In the genomic region with DNA sequence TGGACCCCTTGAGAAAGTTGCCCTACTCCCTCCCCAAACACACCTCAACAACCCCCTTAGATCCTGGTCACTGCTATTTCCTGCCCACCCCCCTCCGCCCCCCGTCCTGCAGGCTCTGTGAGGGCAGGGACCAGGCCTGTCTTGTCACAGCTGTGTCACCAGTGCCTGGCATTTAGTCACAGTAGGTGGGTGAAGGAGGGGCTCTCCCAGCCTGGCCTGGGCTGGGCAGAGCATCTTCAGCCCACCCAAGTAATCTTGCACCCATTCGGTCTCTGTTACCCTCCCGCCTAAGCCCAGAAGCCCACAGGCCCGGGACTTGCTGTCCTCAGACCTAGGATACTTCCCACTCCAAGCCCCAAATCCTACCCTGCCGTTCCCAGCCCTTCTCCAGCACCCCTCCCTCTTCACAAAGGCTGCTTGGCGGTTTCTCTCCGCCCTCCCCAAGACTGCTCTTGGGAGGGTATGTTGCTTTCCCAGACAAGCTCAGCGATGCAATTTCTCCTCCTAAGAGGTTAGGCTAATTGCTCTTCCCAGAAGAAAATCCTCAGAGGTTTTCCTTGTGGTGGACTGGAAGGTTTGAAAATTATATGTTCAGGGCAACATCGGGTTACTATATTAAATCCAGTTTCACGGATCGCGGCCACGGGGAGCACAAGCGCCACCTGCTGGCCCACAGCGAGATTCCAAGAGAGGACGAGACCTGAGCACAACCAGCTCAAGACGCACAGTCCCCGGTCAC, we compare ENCODE assay signal across 1 cellular context.
A peak's percentile ranks its signal among the peaks of the same experiment; 100 is the strongest.
TF ChIP-seq lines count a peak whose summit lies in the region.

No MANE protein-coding gene starts in this region.

TF ChIP-seq in K562, 482 proteins besides CTCF, POLR2A, EP300 and RAD21 (continued from another document and continues in another):
- TF ChIP-seq, protein P1, sequence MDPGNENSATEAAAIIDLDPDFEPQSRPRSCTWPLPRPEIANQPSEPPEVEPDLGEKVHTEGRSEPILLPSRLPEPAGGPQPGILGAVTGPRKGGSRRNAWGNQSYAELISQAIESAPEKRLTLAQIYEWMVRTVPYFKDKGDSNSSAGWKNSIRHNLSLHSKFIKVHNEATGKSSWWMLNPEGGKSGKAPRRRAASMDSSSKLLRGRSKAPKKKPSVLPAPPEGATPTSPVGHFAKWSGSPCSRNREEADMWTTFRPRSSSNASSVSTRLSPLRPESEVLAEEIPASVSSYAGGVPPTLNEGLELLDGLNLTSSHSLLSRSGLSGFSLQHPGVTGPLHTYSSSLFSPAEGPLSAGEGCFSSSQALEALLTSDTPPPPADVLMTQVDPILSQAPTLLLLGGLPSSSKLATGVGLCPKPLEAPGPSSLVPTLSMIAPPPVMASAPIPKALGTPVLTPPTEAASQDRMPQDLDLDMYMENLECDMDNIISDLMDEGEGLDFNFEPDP (CRISPR knock-in tag; IDR thresholded peaks at IDR 0.05), result no peak
- no peak for TF ChIP-seq ZNF232 (CRISPR knock-in tag; IDR thresholded peaks at IDR 0.05)
- TF ChIP-seq ZNF766 (CRISPR knock-in tag; conservative IDR thresholded peaks at IDR 0.05), result no peak
- no peak for TF ChIP-seq ZNF197 (CRISPR knock-in tag; IDR thresholded peaks at IDR 0.05; ENCODE audit: low read depth)
- TF ChIP-seq HNRNPK (IDR thresholded peaks at IDR 0.05; ENCODE audit: low read depth, low read length, poor library complexity, severe bottlenecking), result no peak
- no peak for TF ChIP-seq TSC22D4 (tag; IDR thresholded peaks at IDR 0.05)
- TF ChIP-seq ZKSCAN1 (IDR thresholded peaks at IDR 0.05; ENCODE audit: low read depth, low read length), result no peak
- TF ChIP-seq, protein P2, sequence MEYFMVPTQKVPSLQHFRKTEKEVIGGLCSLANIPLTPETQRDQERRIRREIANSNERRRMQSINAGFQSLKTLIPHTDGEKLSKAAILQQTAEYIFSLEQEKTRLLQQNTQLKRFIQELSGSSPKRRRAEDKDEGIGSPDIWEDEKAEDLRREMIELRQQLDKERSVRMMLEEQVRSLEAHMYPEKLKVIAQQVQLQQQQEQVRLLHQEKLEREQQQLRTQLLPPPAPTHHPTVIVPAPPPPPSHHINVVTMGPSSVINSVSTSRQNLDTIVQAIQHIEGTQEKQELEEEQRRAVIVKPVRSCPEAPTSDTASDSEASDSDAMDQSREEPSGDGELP (CRISPR knock-in tag; IDR thresholded peaks at IDR 0.05; ENCODE audit: borderline replicate concordance), result no peak
- TF ChIP-seq, protein P3, sequence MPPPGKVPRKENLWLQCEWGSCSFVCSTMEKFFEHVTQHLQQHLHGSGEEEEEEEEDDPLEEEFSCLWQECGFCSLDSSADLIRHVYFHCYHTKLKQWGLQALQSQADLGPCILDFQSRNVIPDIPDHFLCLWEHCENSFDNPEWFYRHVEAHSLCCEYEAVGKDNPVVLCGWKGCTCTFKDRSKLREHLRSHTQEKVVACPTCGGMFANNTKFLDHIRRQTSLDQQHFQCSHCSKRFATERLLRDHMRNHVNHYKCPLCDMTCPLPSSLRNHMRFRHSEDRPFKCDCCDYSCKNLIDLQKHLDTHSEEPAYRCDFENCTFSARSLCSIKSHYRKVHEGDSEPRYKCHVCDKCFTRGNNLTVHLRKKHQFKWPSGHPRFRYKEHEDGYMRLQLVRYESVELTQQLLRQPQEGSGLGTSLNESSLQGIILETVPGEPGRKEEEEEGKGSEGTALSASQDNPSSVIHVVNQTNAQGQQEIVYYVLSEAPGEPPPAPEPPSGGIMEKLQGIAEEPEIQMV (tag; conservative IDR thresholded peaks at IDR 0.05; ENCODE audit: low read depth), result no peak
- TF ChIP-seq GATA2 (CRISPR knock-in tag; IDR thresholded peaks at IDR 0.05), result no peak
- no peak for TF ChIP-seq JUNB (CRISPR knock-in tag; conservative IDR thresholded peaks at IDR 0.05)
- TF ChIP-seq U2AF1 (optimal IDR thresholded peaks at IDR 0.05; ENCODE audit: low read depth, low read length), result no peak
- TF ChIP-seq, protein P4, sequence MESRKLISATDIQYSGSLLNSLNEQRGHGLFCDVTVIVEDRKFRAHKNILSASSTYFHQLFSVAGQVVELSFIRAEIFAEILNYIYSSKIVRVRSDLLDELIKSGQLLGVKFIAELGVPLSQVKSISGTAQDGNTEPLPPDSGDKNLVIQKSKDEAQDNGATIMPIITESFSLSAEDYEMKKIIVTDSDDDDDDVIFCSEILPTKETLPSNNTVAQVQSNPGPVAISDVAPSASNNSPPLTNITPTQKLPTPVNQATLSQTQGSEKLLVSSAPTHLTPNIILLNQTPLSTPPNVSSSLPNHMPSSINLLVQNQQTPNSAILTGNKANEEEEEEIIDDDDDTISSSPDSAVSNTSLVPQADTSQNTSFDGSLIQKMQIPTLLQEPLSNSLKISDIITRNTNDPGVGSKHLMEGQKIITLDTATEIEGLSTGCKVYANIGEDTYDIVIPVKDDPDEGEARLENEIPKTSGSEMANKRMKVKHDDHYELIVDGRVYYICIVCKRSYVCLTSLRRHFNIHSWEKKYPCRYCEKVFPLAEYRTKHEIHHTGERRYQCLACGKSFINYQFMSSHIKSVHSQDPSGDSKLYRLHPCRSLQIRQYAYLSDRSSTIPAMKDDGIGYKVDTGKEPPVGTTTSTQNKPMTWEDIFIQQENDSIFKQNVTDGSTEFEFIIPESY (CRISPR knock-in tag; IDR thresholded peaks at IDR 0.05), result no peak
- no peak for TF ChIP-seq GTF2A2 (tag; IDR thresholded peaks at IDR 0.05)
- TF ChIP-seq TEAD1 (CRISPR knock-in tag; IDR thresholded peaks at IDR 0.05), result peak in 1 of 2 experiments; percentile 64; a peak in 1 of 4 replicates
- no peak for TF ChIP-seq MCM5 (IDR thresholded peaks at IDR 0.05; ENCODE audit: low read depth)
- TF ChIP-seq, protein P5, sequence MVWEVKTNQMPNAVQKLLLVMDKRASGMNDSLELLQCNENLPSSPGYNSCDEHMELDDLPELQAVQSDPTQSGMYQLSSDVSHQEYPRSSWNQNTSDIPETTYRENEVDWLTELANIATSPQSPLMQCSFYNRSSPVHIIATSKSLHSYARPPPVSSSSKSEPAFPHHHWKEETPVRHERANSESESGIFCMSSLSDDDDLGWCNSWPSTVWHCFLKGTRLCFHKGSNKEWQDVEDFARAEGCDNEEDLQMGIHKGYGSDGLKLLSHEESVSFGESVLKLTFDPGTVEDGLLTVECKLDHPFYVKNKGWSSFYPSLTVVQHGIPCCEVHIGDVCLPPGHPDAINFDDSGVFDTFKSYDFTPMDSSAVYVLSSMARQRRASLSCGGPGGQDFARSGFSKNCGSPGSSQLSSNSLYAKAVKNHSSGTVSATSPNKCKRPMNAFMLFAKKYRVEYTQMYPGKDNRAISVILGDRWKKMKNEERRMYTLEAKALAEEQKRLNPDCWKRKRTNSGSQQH (CRISPR knock-in tag; IDR thresholded peaks at IDR 0.05), result no peak
- no peak for TF ChIP-seq ZNF124 (CRISPR knock-in tag; IDR thresholded peaks at IDR 0.05)
- no peak for TF ChIP-seq PCBP1 (IDR thresholded peaks at IDR 0.05; ENCODE audit: low read depth, low read length, poor library complexity, severe bottlenecking)
- no peak for TF ChIP-seq RNF2 (IDR thresholded peaks at IDR 0.05)
- no peak for TF ChIP-seq ZNF23 (CRISPR knock-in tag; IDR thresholded peaks at IDR 0.05)
- no peak for TF ChIP-seq SPI1 (IDR thresholded peaks at IDR 0.05; ENCODE audit: borderline replicate concordance, low read depth, low read length)
- no peak for TF ChIP-seq ZFP30 (CRISPR knock-in tag; IDR thresholded peaks at IDR 0.05; ENCODE audit: borderline replicate concordance)
- TF ChIP-seq MEF2A (IDR thresholded peaks at IDR 0.05; ENCODE audit: control insufficient read depth, low read depth, low read length), result no peak
- no peak for TF ChIP-seq PHF8 (IDR thresholded peaks at IDR 0.05; ENCODE audit: borderline replicate concordance, low read length)
- no peak for TF ChIP-seq ZC3H4 (CRISPR knock-in tag; IDR thresholded peaks at IDR 0.05; ENCODE audit: borderline replicate concordance)
- no peak for TF ChIP-seq DDX20 (tag; IDR thresholded peaks at IDR 0.05; ENCODE audit: low read depth)
- TF ChIP-seq, protein P6, sequence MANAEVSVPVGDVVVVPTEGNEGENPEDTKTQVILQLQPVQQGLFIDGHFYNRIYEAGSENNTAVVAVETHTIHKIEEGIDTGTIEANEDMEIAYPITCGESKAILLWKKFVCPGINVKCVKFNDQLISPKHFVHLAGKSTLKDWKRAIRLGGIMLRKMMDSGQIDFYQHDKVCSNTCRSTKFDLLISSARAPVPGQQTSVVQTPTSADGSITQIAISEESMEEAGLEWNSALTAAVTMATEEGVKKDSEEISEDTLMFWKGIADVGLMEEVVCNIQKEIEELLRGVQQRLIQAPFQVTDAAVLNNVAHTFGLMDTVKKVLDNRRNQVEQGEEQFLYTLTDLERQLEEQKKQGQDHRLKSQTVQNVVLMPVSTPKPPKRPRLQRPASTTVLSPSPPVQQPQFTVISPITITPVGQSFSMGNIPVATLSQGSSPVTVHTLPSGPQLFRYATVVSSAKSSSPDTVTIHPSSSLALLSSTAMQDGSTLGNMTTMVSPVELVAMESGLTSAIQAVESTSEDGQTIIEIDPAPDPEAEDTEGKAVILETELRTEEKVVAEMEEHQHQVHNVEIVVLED (CRISPR knock-in tag; IDR thresholded peaks at IDR 0.05), result no peak
- TF ChIP-seq PYGO2 (tag; IDR thresholded peaks at IDR 0.05), result no peak
- TF ChIP-seq, protein P7, sequence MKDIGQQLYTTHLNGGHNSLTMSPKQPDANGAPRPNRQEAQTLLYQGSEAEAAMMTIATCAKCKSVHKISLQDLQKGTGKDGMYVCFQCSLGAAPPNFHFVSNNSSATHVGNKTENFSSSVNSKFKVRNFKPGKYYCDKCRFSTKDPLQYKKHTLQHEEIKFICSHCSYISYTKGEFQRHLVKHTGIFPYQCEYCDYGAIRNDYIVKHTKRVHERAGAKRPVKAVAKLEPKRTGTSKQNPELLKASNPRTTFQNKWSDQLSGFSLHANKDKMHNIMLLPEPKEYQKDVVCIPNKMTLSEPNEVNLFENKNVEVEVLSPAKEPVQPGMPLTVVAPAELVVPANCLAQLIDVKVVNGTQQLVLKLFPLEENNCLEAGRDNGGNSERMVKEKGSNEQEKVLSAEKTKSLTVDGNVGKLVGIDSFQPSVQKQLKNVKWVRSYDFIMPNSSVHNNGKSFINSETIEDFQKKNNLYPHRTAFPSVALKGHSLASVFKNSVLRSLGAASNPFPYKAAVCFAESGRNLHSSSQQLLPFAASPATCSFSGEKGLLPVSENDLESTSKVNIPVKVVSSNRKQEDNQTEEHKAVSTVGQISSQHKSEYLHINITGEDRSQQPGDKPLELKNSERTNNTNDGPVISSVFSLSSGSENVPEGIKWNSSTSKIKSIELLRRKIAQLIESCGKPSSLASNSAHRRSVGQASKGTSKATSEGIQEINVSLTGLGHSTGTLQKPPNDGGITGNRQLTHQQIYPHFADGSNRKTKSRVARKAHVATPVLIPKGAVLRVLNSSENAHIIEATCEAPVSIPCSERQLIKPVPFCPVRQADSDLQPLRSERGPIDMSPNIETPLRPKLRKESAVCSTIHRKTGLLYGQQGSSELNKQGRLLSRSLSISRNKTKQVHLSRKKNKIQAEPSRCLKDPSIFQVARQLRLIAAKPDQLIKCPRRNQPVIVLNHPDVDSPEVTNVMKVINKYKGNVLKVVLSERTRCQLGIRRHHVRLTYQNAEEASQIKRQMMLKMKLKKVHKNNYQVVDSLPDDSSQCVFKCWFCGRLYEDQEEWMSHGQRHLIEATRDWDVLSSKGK (CRISPR knock-in tag; IDR thresholded peaks at IDR 0.05), result no peak
- TF ChIP-seq ILF3 (IDR thresholded peaks at IDR 0.05; ENCODE audit: borderline replicate concordance), result no peak
- peak; percentile 21; the same call in 1 of the 2 replicates for TF ChIP-seq TEAD4 (IDR thresholded peaks at IDR 0.05; ENCODE audit: low read length)
- no peak for TF ChIP-seq TEAD4 (CRISPR knock-in tag; IDR thresholded peaks at IDR 0.05; ENCODE audit: borderline replicate concordance)
- TF ChIP-seq, protein P8, sequence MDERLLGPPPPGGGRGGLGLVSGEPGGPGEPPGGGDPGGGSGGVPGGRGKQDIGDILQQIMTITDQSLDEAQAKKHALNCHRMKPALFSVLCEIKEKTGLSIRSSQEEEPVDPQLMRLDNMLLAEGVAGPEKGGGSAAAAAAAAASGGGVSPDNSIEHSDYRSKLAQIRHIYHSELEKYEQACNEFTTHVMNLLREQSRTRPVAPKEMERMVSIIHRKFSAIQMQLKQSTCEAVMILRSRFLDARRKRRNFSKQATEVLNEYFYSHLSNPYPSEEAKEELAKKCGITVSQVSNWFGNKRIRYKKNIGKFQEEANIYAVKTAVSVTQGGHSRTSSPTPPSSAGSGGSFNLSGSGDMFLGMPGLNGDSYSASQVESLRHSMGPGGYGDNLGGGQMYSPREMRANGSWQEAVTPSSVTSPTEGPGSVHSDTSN (CRISPR knock-in tag; IDR thresholded peaks at IDR 0.05; ENCODE audit: low read depth), result no peak
- TF ChIP-seq, protein P8 (tag; conservative IDR thresholded peaks at IDR 0.05; ENCODE audit: low read depth), result no peak
- TF ChIP-seq MTA2 (IDR thresholded peaks at IDR 0.05; ENCODE audit: low read depth), result no peak
- TF ChIP-seq HDAC2 (IDR thresholded peaks at IDR 0.05), result no peak
- TF ChIP-seq TRIM24 (IDR thresholded peaks at IDR 0.05), result peak in 1 of 2 experiments; percentile 30; a peak in 1 of 4 replicates
- peak; percentile 53; the same call in 1 of the 2 replicates for TF ChIP-seq XRCC5 (IDR thresholded peaks at IDR 0.05; ENCODE audit: low read depth, low read length)
- peak in 1 of 2 experiments; percentile 86; a peak in 2 of 3 replicates for TF ChIP-seq CBX3 (IDR thresholded peaks at IDR 0.05; ENCODE audit: borderline replicate concordance in 1 of 2, low read length in 2 of 2)
- TF ChIP-seq, protein P9, sequence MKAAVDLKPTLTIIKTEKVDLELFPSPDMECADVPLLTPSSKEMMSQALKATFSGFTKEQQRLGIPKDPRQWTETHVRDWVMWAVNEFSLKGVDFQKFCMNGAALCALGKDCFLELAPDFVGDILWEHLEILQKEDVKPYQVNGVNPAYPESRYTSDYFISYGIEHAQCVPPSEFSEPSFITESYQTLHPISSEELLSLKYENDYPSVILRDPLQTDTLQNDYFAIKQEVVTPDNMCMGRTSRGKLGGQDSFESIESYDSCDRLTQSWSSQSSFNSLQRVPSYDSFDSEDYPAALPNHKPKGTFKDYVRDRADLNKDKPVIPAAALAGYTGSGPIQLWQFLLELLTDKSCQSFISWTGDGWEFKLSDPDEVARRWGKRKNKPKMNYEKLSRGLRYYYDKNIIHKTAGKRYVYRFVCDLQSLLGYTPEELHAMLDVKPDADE (conservative IDR thresholded peaks at IDR 0.05; ENCODE audit: control insufficient read depth, low read depth, low read length), result no peak
- TF ChIP-seq BRD4 (IDR thresholded peaks at IDR 0.05), result no peak
- peak; percentile 63; the same call in 1 of the 2 replicates for TF ChIP-seq TRIM28 (IDR thresholded peaks at IDR 0.05)
- TF ChIP-seq HOXB6 (CRISPR knock-in tag; IDR thresholded peaks at IDR 0.05; ENCODE audit: borderline replicate concordance), result no peak
- TF ChIP-seq, protein P10, sequence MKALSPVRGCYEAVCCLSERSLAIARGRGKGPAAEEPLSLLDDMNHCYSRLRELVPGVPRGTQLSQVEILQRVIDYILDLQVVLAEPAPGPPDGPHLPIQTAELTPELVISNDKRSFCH (CRISPR knock-in tag; IDR thresholded peaks at IDR 0.05), result no peak
- TF ChIP-seq, protein P10 (tag; IDR thresholded peaks at IDR 0.05), result no peak
- no peak for TF ChIP-seq POLR2AphosphoS2 (IDR thresholded peaks at IDR 0.05; ENCODE audit: low read length)
- no peak for TF ChIP-seq STAT5A (IDR thresholded peaks at IDR 0.05; ENCODE audit: borderline replicate concordance, low read length)
